In the genomic region with DNA sequence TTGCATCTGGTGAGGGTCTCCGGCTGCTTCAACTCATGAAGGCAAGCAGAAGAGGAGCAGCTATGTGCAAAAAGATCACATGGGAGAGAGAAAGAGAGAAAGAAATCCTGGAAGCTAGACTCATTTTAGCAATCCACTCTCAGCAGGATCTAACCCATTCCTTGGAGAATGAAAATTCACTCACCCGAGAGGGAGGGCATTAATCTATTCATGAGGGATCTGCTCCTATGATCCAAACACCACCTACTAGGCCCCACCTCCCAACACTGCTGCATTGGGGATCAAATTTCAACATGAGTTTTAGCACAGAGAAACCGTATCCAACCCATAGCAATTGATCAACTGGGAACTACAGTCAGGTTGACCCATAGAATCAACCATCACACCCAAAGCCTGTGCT, we compare ENCODE assay signal across 21 cellular contexts.
"Had no signal": no experiment of that assay in that cellular context is flagged by ENCODE, and none has a peak within 500 bp of the region (broad histone marks: within the 10 kb centered on the region; RNA-seq: fewer than 3 reads in every experiment).

No MANE protein-coding gene starts in this region.

- FAIRE-seq: HTR-8/SVneo, K562, RCC 7860 had no signal

- ATAC-seq: K562 had no signal

- H3K36me3 Mint-ChIP-seq: IgD-negative memory B cell had no signal

- H3K27ac Mint-ChIP-seq: IgD-negative memory B cell had no signal

- DNase-seq: Kasumi-1, MM.1S, NCI-H1048, NCI-H1105, NCI-H1417, NCI-H1436 treated with DMSO at 0.1 percent for 48 hours, NCI-H1694, NCI-H187 treated with DMSO at 0.1 percent for 48 hours, NCI-H2081, NCI-H2107, NCI-H345, NCI-H446 treated with DMSO at 0.1 percent for 48 hours, NCI-H510A treated with DMSO at 0.1 percent for 48 hours, NCI-H526, Right ventricle myocardium superior, RPMI8226, SIG-M5 had no signal

- H3K4me3 Mint-ChIP-seq: IgD-negative memory B cell had no signal
